In the genomic region with DNA sequence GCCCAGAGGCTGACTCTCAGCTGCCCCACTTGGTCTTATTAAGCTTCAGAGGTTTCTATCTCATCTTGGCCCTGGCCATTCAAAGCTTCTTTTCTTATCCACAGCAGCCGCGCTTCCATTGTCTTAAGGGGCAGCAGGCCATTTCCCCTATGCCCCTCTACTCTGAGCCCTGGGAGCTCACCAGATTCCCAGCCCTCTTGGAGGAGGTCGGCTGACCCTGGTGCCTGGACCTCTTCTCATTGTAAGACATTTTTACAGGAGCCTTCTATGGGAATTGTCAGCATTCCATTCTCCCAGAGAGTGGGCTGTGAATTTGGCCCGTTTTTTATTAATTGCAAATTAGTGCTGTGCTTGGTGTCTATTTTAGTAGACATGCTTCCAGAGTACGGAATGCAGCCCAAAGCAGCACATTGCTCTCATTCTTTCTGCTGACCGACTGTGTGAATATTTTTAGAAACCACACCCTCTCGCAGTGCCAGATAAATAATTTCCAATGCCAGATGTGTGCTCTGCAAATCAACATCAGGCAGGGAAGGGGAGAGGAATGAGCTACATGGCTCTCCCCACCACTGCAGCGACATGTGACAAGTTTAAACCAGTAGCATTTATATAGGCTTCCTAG, we compare ENCODE assay signal across 10 cellular contexts. TPM values are rescaled to one million over a fixed set of nuclear protein-coding genes. Genes with fewer than 3 reads are reported as not detected.
A peak's percentile ranks its signal among the peaks of the same experiment; 100 is the strongest.
DNase-seq lines count a peak whose midpoint lies in the region; TF ChIP-seq lines count a peak whose summit lies in the region.
"Had no signal": no experiment of that assay in that cellular context is flagged by ENCODE, and none has a peak within 500 bp of the region (broad histone marks: within the 10 kb centered on the region; RNA-seq: fewer than 3 reads in every experiment).

No MANE protein-coding gene starts in this region.

- H3K9me3 ChIP-seq in left ventricle myocardium inferior (replicated peaks), result no peaks in the 10 kb centered on the region
- no peaks in the 10 kb centered on the region for H3K9me3 ChIP-seq in skeletal muscle tissue (ENCODE audit: control insufficient read depth in 3 of 3, low read length in 3 of 3)
- H3K9me3 ChIP-seq: colonic mucosa had no signal

- no peak overlapping the region for H3K9ac ChIP-seq in skeletal muscle tissue (ENCODE audit: low read depth in 1 of 3, low read length in 3 of 3)

- intact Hi-C loops in left ventricle myocardium inferior (cut with micrococcal nuclease), result no loop called here

- H3K27ac ChIP-seq in left ventricle myocardium inferior (replicated peaks) (peak overlapping the region; percentile 82), skeletal muscle tissue (ENCODE audit: low read depth, low read length) (peak overlapping the region; percentile 40)
- H3K27ac ChIP-seq: colonic mucosa had no signal

- in situ Hi-C loops in astrocyte of the spinal cord (cut with HindIII; ENCODE audit: low sequenced_read_pairs), result no loop called here
- in situ Hi-C loops in KBM-7 (cut with MboI; ENCODE audit: low pct_unique_long_range_greater_than_20kb, low sequenced_read_pairs), result no loop called here

- H3K36me3 ChIP-seq in left ventricle myocardium inferior (peaks cover 47% of the 10 kb centered on the region), skeletal muscle tissue (ENCODE audit: control insufficient read depth in 3 of 3, insufficient read depth in 3 of 3, low read length in 3 of 3) (peaks cover 7 to 27% (median 14%) of the 10 kb centered on the region in 3 donors)
- H3K36me3 ChIP-seq: colonic mucosa had no signal

- no peaks in the 10 kb centered on the region for H3K27me3 ChIP-seq in left ventricle myocardium inferior (ENCODE audit: low read depth)
- no peaks in the 10 kb centered on the region for H3K27me3 ChIP-seq in skeletal muscle tissue (ENCODE audit: control insufficient read depth in 3 of 3, insufficient read depth in 3 of 3, low read length in 3 of 3)
- H3K27me3 ChIP-seq: colonic mucosa had no signal

- H3K4me1 ChIP-seq in left ventricle myocardium inferior (peaks cover 95% of the 10 kb centered on the region), skeletal muscle tissue (ENCODE audit: control insufficient read depth in 3 of 3, insufficient read depth in 3 of 3, low read length in 3 of 3) (peaks cover 25 to 33% (median 26%) of the 10 kb centered on the region in 3 donors)
- H3K4me1 ChIP-seq: colonic mucosa had no signal

- DNase-seq in Daoy (ENCODE audit: low read depth), result peak; percentile 28
- DNase-seq in astrocyte of the spinal cord (ENCODE audit: low read depth, low spot score), result peak; percentile 75
- DNase-seq in left ventricle myocardium inferior, result no peak
- no peak for DNase-seq in GDM1 (lab: John Stamatoyannopoulos, UW)
- DNase-seq in KBM-7, result no peak
- DNase-seq in GOT3 (lab: John Stamatoyannopoulos, UW), result no peak
- no peak for DNase-seq in NCI-H2029 (lab: John Stamatoyannopoulos, UW)
- DNase-seq: colonic mucosa; stimulated activated naive CD8-positive, alpha-beta T cell treated with anti-CD3 and anti-CD28 coated beads, Interleukin-15, amount 100 ng/mL, for 72 hours had no signal

- TF ChIP-seq CTCF in astrocyte of the spinal cord (IDR thresholded peaks at IDR 0.05; ENCODE audit: low read depth, low read length) (no peak), left ventricle myocardium inferior (IDR thresholded peaks at IDR 0.05; ENCODE audit: borderline replicate concordance) (no peak)

- no peak overlapping the region for H3K4me3 ChIP-seq in astrocyte of the spinal cord (ENCODE audit: low read depth, low read length)
- H3K4me3 ChIP-seq in left ventricle myocardium inferior, result peak overlapping the region; percentile 10
- H3K4me3 ChIP-seq in skeletal muscle tissue (ENCODE audit: low read length in 3 of 3), result no peak overlapping the region
- H3K4me3 ChIP-seq: colonic mucosa had no signal

RNA-seq across cellular contexts. Expression of a gene that starts 58.5 kb away (rescaled TPM):
- 30.1 and 31.3 TPM in 2 replicates for total RNA-seq in Daoy (2014; rRNA removed; shearing (Covaris generic))
- 42.1 TPM for total RNA-seq in left ventricle myocardium inferior
- 9.4 TPM for total RNA-seq in skeletal muscle tissue

Comparison
In these comparisons a context has a peak if more than half of its experiments do, and no peak if none do; other contexts are left out.
1. DNase-seq: peak in Daoy (single experiment) and astrocyte of the spinal cord (single experiment); none in left ventricle myocardium inferior (single experiment), GDM1 (single experiment), KBM-7 (single experiment), GOT3 (single experiment) and NCI-H2029 (single experiment).